In the genomic region with DNA sequence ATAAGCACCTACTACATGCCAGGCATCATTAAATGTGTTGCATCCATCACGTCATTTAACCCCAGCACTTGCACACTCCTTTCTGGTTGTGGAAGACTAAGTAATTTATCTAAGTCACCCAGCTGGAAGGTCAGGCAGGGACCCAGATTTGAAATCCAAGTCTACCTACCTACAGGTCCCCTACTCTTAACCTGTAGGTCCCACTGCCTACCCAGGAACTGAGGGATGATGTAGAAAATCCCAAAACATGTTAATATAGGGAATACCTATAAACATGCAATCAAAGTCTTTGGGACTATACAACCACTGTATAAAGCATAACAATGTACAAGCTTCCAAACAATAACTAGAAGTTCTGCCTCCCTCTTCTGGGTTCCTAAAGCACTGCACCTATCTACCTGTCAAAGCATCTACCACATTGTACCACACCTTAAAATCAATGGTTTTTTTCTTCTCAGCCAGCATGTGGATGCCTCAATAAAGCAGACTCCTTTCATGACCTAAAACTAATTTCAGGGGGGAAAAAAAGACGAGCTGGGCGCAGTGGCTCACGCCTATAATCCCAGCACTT, we compare ENCODE assay signal across 11 cellular contexts. TPM values are rescaled to one million over a fixed set of nuclear protein-coding genes. Genes with fewer than 3 reads are reported as not detected.
DNase-seq lines count a peak whose midpoint lies in the region; ATAC-seq and TF ChIP-seq lines count a peak whose summit lies in the region.
"Had no signal": no experiment of that assay in that cellular context is flagged by ENCODE, and none has a peak within 500 bp of the region (broad histone marks: within the 10 kb centered on the region; RNA-seq: fewer than 3 reads in every experiment).

No MANE protein-coding gene starts in this region.

- H3K9me2 ChIP-seq in DOHH2 (replicated peaks; ENCODE audit: control insufficient read depth, low read length) = no peaks in the 10 kb centered on the region

- H3K27me3 ChIP-seq in DOHH2 (ENCODE audit: control insufficient read depth, low read length) (peaks cover 50% of the 10 kb centered on the region), KMS-11 (ENCODE audit: insufficient read depth, low read depth) (no peaks in the 10 kb centered on the region), dorsolateral prefrontal cortex (peaks cover 0 to 3% (median 0%) of the 10 kb centered on the region in 45 donors)

- ATAC-seq in memory B cell (ENCODE audit: low read depth) (peak; percentile 55), GM18498 (IDR thresholded peaks at IDR 0.05; ENCODE audit: unreplicated experiment) (no peak)

- TF ChIP-seq CTCF in DOHH2 (IDR thresholded peaks at IDR 0.05; ENCODE audit: low read depth, low read length, poor library complexity, severe bottlenecking) (peak; percentile 44), KMS-11 (conservative IDR thresholded peaks at IDR 0.05; ENCODE audit: low read depth, low read length) (peak; percentile 62; the same call in 1 of the 2 replicates), astrocyte of the spinal cord (IDR thresholded peaks at IDR 0.05; ENCODE audit: low read depth, low read length) (peak; percentile 47), dorsolateral prefrontal cortex (IDR thresholded peaks at IDR 0.05 in 54 of 56, conservative IDR thresholded peaks at IDR 0.05 in 2 of 56; ENCODE audit: low read depth in 1 of 56, partially characterized antibody in 56 of 56) (peak in 1 of 56 donors; percentile 7)

- H3K79me2 ChIP-seq in DOHH2 (ENCODE audit: control insufficient read depth, low read length) (no peaks in the 10 kb centered on the region), KMS-11 (ENCODE audit: insufficient read depth, low read depth) (no peaks in the 10 kb centered on the region)

- H3K27ac Mint-ChIP-seq in memory B cell = no peak overlapping the region

- in situ Hi-C loops in astrocyte of the spinal cord (cut with HindIII; ENCODE audit: low sequenced_read_pairs) = no loop called here

- H4K20me1 ChIP-seq in DOHH2 (ENCODE audit: control insufficient read depth, insufficient read depth, low read depth, low read length) = no peaks in the 10 kb centered on the region
- H4K20me1 ChIP-seq in KMS-11 (ENCODE audit: insufficient read depth) = no peaks in the 10 kb centered on the region

- intact Hi-C loops in dorsolateral prefrontal cortex (cut with DNase I) = no loop called here

- no peak overlapping the region for H3K4me3 ChIP-seq in DOHH2 (ENCODE audit: low read length)
- H3K4me3 ChIP-seq in KMS-11 (IDR thresholded peaks at IDR 0.05; ENCODE audit: insufficient read depth, low read depth, low read length) = no peak overlapping the region
- no peak overlapping the region for H3K4me3 ChIP-seq in astrocyte of the spinal cord (ENCODE audit: low read depth, low read length)
- no peak overlapping the region for H3K4me3 ChIP-seq in dorsolateral prefrontal cortex

- H3K36me3 ChIP-seq in DOHH2 (ENCODE audit: control insufficient read depth, low read length) = no peaks in the 10 kb centered on the region
- no peaks in the 10 kb centered on the region for H3K36me3 ChIP-seq in KMS-11 (ENCODE audit: insufficient read depth)

- H3K4me1 ChIP-seq in DOHH2 (ENCODE audit: control insufficient read depth, low read length) (no peaks in the 10 kb centered on the region), KMS-11 (ENCODE audit: low read depth, poor library complexity, severe bottlenecking) (peaks cover 25% of the 10 kb centered on the region)

- H3K4me2 ChIP-seq in DOHH2 (ENCODE audit: low read length) (no peak overlapping the region), KMS-11 (no peak overlapping the region)

- H3K4me1 Mint-ChIP-seq in memory B cell = peaks cover 7% of the 10 kb centered on the region

- H3K27ac ChIP-seq in DOHH2 (ENCODE audit: low read depth, low read length) (no peak overlapping the region), KMS-11 (no peak overlapping the region), dorsolateral prefrontal cortex (no peak overlapping the region)

- H3K36me3 Mint-ChIP-seq in memory B cell = peaks cover 7% of the 10 kb centered on the region

- H3K9ac ChIP-seq in KMS-11 = no peak overlapping the region

- DNase-seq in astrocyte of the spinal cord (ENCODE audit: low read depth, low spot score) (peak; percentile 25), memory B cell (ENCODE audit: low spot score in 2 of 2) (no peak), inferior parietal cortex (ENCODE audit: extremely low spot score) (no peak), NCI-H1694 (lab: John Stamatoyannopoulos, UW) (no peak), dorsolateral prefrontal cortex (no peak)
- DNase-seq: hypothalamus, NCI-H1105, T1000 had no signal

- no peaks in the 10 kb centered on the region for H3F3A ChIP-seq in DOHH2 (ENCODE audit: control insufficient read depth, insufficient read depth)

- peaks cover 8% of the 10 kb centered on the region for H3K9me3 Mint-ChIP-seq in memory B cell

- no peak overlapping the region for H3K4me3 Mint-ChIP-seq in memory B cell

- peaks cover 3% of the 10 kb centered on the region for H3K27me3 Mint-ChIP-seq in memory B cell

- H3K9me3 ChIP-seq in DOHH2 (ENCODE audit: control insufficient read depth, insufficient read depth, low read length) = no peaks in the 10 kb centered on the region

- H2AFZ ChIP-seq in KMS-11 (ENCODE audit: low read depth) = no peak overlapping the region

RNA-seq across cellular contexts. Expression of a gene that starts 5.6 kb away (rescaled TPM):
- 10 to 100 TPM in 5 of 120 experiments, 1 to 10 TPM in 67, under 1 TPM in 19, not detected in 29; 0.41 to 35.6 (median 1.9) TPM for total RNA-seq in dorsolateral prefrontal cortex
